20 cellular contexts compared by ENCODE assay signal in the genomic region with DNA sequence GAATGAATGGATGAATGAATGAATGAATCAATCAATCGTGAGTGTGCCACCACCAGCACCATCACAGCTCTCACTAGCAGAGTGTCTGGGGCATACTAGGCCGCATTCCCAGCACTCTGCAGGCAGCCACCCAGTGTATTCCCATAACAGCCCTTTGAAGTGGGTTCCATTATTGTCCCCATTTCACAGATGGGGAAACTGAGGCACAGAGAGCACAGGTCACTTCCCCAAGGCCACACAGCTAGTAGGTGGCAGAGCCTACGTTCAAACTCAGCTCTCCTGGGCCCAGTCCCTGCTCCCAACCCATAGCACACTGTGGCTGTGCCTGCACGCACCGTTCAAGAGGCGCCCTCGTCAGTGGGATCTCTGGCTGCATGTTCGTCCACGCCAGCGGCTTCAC.
A peak's percentile ranks its signal among the peaks of the same experiment; 100 is the strongest.
DNase-seq lines count a peak whose midpoint lies in the region; ATAC-seq, FAIRE-seq and TF ChIP-seq lines count a peak whose summit lies in the region.
"Had no signal": no experiment of that assay in that cellular context is flagged by ENCODE, and none has a peak within 500 bp of the region (broad histone marks: within the 10 kb centered on the region; RNA-seq: fewer than 3 reads in every experiment).

No MANE protein-coding gene starts in this region.

- peaks cover 5% of the 10 kb centered on the region; the same call in 1 of the 2 replicates for H4K20me1 ChIP-seq in K562 (replicated peaks; ENCODE audit: control insufficient read depth, insufficient read depth, low read length)

- no peak for TF ChIP-seq EP300 in K562 (IDR thresholded peaks at IDR 0.05; ENCODE audit: low read length)

- H3K4me3 ChIP-seq in heart left ventricle, result no peak overlapping the region
- no peak overlapping the region for H3K4me3 ChIP-seq in K562
- peak overlapping the region in 1 of 2 donors; percentile 3 for H3K4me3 ChIP-seq in neuronal stem cell (ENCODE audit: low read length in 2 of 2)
- H3K4me3 ChIP-seq in upper lobe of right lung, result no peak overlapping the region
- H3K4me3 ChIP-seq: colonic mucosa, mucosa of descending colon had no signal

- H3K23ac ChIP-seq in neuronal stem cell (ENCODE audit: low read depth, low read length, poor library complexity), result no peak overlapping the region

- CTCF ChIA-PET in K562 (lab: Yijun Ruan, JAX; ENCODE audit: low intra/inter-chr PET ratio), result no interaction called here

- TF ChIP-seq RAD21 in K562 (CRISPR knock-in tag; conservative IDR thresholded peaks at IDR 0.05 in 1 of 2, IDR thresholded peaks at IDR 0.05 in 1 of 2), result no peak

- no peak overlapping the region for H4K8ac ChIP-seq in neuronal stem cell (ENCODE audit: low read depth, low read length)

- intact Hi-C loops in heart left ventricle (cut with DNase I) (loop anchor here in 9 of 10 donors (5.0 to 10.0 kb wide), 9 partner anchors 39 to 384 kb away; partner anchors contain the start of gene NCOR2 (in 2 of the 9)), left cardiac atrium (cut with DNase I) (loop anchor here (10.0 kb wide), 2 partner anchors 122 to 182 kb away; partner anchors contain the start of gene NCOR2 (in 2 of the 2)), K562 (cut with micrococcal nuclease) (no loop called here), upper lobe of right lung (cut with DNase I) (no loop called here)

- H3K4me2 ChIP-seq in K562 (ENCODE audit: insufficient read depth, low read length) (no peak overlapping the region), neuronal stem cell (ENCODE audit: insufficient read depth, low read length, poor library complexity, severe bottlenecking) (no peak overlapping the region)

- no peak overlapping the region for H2BK15ac ChIP-seq in neuronal stem cell (ENCODE audit: low read length)

- H4K91ac ChIP-seq in neuronal stem cell (ENCODE audit: low read depth, low read length, poor library complexity), result no peak overlapping the region

- no peaks in the 10 kb centered on the region for H3K27me3 ChIP-seq in heart left ventricle
- H3K27me3 ChIP-seq in K562 (ENCODE audit: control insufficient read depth in 2 of 2, insufficient read depth in 2 of 2, low read length in 2 of 2), result no peaks in the 10 kb centered on the region
- H3K27me3 ChIP-seq in neuronal stem cell (ENCODE audit: control insufficient read depth in 3 of 3, insufficient read depth in 3 of 3, low read depth in 1 of 3, low read length in 3 of 3), result peaks cover 0 to under 1% (median 0%) of the 10 kb centered on the region in 3 experiments
- no peaks in the 10 kb centered on the region for H3K27me3 ChIP-seq in upper lobe of right lung
- H3K27me3 ChIP-seq: colonic mucosa had no signal

- no peaks in the 10 kb centered on the region for H3K79me2 ChIP-seq in K562 (ENCODE audit: control insufficient read depth, insufficient read depth, low read length)

- no peak overlapping the region for H3K14ac ChIP-seq in neuronal stem cell (ENCODE audit: low read length)

- H3K9ac ChIP-seq in K562 (ENCODE audit: insufficient read depth in 1 of 2, low read depth in 2 of 2, low read length in 2 of 2) (no peak overlapping the region), neuronal stem cell (ENCODE audit: low read depth, low read length, poor library complexity) (no peak overlapping the region)

- no peaks in the 10 kb centered on the region for H3K9me1 ChIP-seq in K562 (ENCODE audit: control insufficient read depth, insufficient read depth, low read length)

- H3K9me3 ChIP-seq in heart left ventricle (no peaks in the 10 kb centered on the region), K562 (replicated peaks; ENCODE audit: control insufficient read depth, insufficient read depth, low read depth, low read length) (no peaks in the 10 kb centered on the region), neuronal stem cell (replicated peaks in 1 of 2; ENCODE audit: control insufficient read depth in 2 of 2, insufficient read depth in 1 of 2, low read depth in 1 of 2, low read length in 2 of 2) (no peaks in the 10 kb centered on the region), upper lobe of right lung (no peaks in the 10 kb centered on the region)
- H3K9me3 ChIP-seq: colonic mucosa, mucosa of descending colon had no signal

- H3K79me1 ChIP-seq in neuronal stem cell (ENCODE audit: low read depth, low read length), result peaks cover 16% of the 10 kb centered on the region

- H2BK12ac ChIP-seq in neuronal stem cell (ENCODE audit: low read length), result no peak overlapping the region

- no peak overlapping the region for H3K18ac ChIP-seq in neuronal stem cell (ENCODE audit: low read length)

- in situ Hi-C loops in K562 (cut with MboI), result no loop called here

- H3K27ac ChIP-seq in heart left ventricle (peak overlapping the region in 8 of 12 donors; percentile 82 to 96 (median 91)), K562 (ENCODE audit: extremely low read depth, low read depth, low read length) (no peak overlapping the region), neuronal stem cell (replicated peaks; ENCODE audit: low read length) (no peak overlapping the region), upper lobe of right lung (peak overlapping the region; percentile 81)

- TF ChIP-seq POLR2A in heart left ventricle (IDR thresholded peaks at IDR 0.05) (no peak), K562 (conservative IDR thresholded peaks at IDR 0.05) (no peak)

- ATAC-seq in heart left ventricle (no peak), left cardiac atrium (no peak), K562 (no peak), upper lobe of right lung (no peak), HG02610 (IDR thresholded peaks at IDR 0.05; ENCODE audit: unreplicated experiment) (no peak), GM19455 (IDR thresholded peaks at IDR 0.05; ENCODE audit: unreplicated experiment) (no peak)
- ATAC-seq: activated T-cell treated with anti-CD3 and anti-CD28 coated beads, Interleukin-2, amount 50 U/mL, for 4 hours; mucosa of descending colon; stimulated activated memory B cell treated with anti-CD40 and anti-IgM and Interleukin-4, amounts not matched to agents 10 μg/mL and 1 μg/mL and 100 μg/mL, for 72 hours had no signal

- H2AFZ ChIP-seq in K562 (ENCODE audit: low read depth, low read length) (no peak overlapping the region), neuronal stem cell (ENCODE audit: low read length) (no peak overlapping the region)

- POLR2A ChIA-PET in K562 (lab: Yijun Ruan, JAX), result no interaction called here

- no peak overlapping the region for H2BK5ac ChIP-seq in neuronal stem cell (ENCODE audit: low read length)

- DNase-seq in heart left ventricle, result no peak
- DNase-seq in left cardiac atrium, result no peak
- DNase-seq in K562 (ENCODE audit: extremely low read depth in 1 of 4, low spot score in 3 of 4), result no peak
- no peak for DNase-seq in neuronal stem cell (ENCODE audit: low spot score)
- no peak for DNase-seq in upper lobe of right lung
- no peak for DNase-seq in HUDEP-2 (lab: John Stamatoyannopoulos, UW; ENCODE audit: unreplicated experiment in 76 of 76)
- DNase-seq: activated B cell treated with CpG ODN at 0.5 μM for 24 hours; activated CD4-positive, alpha-beta memory T cell treated with anti-CD3 and anti-CD28 coated beads, Interleukin-2, amount 10 ng/mL, durations not matched to agents 7 days and 5 days; activated T-cell treated with anti-CD3 and anti-CD28 coated beads, Interleukin-2, amount 50 U/mL, for 4 hours; colonic mucosa; GDM1; H7; MM.1S; mucosa of descending colon; NCI-H146; retina; T-helper 2 cell had no signal

- peak overlapping the region; percentile 67 for H2BK120ac ChIP-seq in neuronal stem cell (ENCODE audit: low read depth, low read length)

- FAIRE-seq in K562 (lab: Jason Lieb, UNC), result no peak

- BruUV-seq in K562 (replicated peaks; lab: Mats Ljungman, UMichigan), result no TSS peak

- H2AK5ac ChIP-seq in neuronal stem cell (ENCODE audit: low read depth, low read length), result no peak overlapping the region

- H3K36me3 ChIP-seq in heart left ventricle, result peaks cover 0 to 63% (median 44%) of the 10 kb centered on the region in 9 donors
- H3K36me3 ChIP-seq in K562 (ENCODE audit: control insufficient read depth, insufficient read depth, low read length), result peaks cover 42% of the 10 kb centered on the region; the same call in 1 of the 3 replicates
- peaks cover 9 to 44% of the 10 kb centered on the region in 2 donors for H3K36me3 ChIP-seq in neuronal stem cell (replicated peaks in 1 of 2; ENCODE audit: control insufficient read depth in 2 of 2, insufficient read depth in 2 of 2, low read length in 2 of 2)
- peaks cover 52% of the 10 kb centered on the region for H3K36me3 ChIP-seq in upper lobe of right lung

- H3K4ac ChIP-seq in neuronal stem cell (ENCODE audit: low read length), result no peak overlapping the region

- H3K4me1 ChIP-seq in heart left ventricle (peaks cover 27 to 99% (median 79%) of the 10 kb centered on the region in 12 donors), K562 (replicated peaks in 1 of 2; ENCODE audit: control insufficient read depth in 2 of 2, insufficient read depth in 2 of 2, low read length in 2 of 2) (peaks cover 0 to 29% of the 10 kb centered on the region in 2 experiments; a peak in 1 of 5 replicates), neuronal stem cell (ENCODE audit: control insufficient read depth in 2 of 2, insufficient read depth in 1 of 2, low read depth in 1 of 2, low read length in 2 of 2) (peaks cover 0 to 10% of the 10 kb centered on the region in 2 donors), upper lobe of right lung (peaks cover 68% of the 10 kb centered on the region)

- TF ChIP-seq CTCF in heart left ventricle (IDR thresholded peaks at IDR 0.05), result no peak
- no peak for TF ChIP-seq CTCF in K562 (IDR thresholded peaks at IDR 0.05 in 2 of 3, conservative IDR thresholded peaks at IDR 0.05 in 1 of 3; ENCODE audit: insufficient read depth in 2 of 3, low read depth in 1 of 3, low read length in 3 of 3)
- no peak for TF ChIP-seq CTCF in upper lobe of right lung (IDR thresholded peaks at IDR 0.05)

- WGBS in heart left ventricle, 4 donors, result 92 to 97% (median 93%) methylated on average over 9 to 10 of the region's 10 CpGs
- WGBS in K562 (ENCODE audit: insufficient coverage, low coverage, missing lambda C conversion rate), result 93% methylated on average over 10 of the region's 10 CpGs
- no CpG with 5 or more reads among the region's 10 CpGs for WGBS in neuronal stem cell (ENCODE audit: extremely low coverage in 2 of 2, insufficient read length in 2 of 2, insufficient replicate concordance in 1 of 2), 2 donors

TF ChIP-seq in K562, 482 proteins besides CTCF, POLR2A, EP300 and RAD21 (continues in another document):
- no peak for TF ChIP-seq SMAD4 (CRISPR knock-in tag; conservative IDR thresholded peaks at IDR 0.05)
- TF ChIP-seq ZNF175 (CRISPR knock-in tag; IDR thresholded peaks at IDR 0.05; ENCODE audit: low read depth), result no peak
- no peak for TF ChIP-seq ATF1 (CRISPR knock-in tag; IDR thresholded peaks at IDR 0.05)
- TF ChIP-seq ATF1 (tag; IDR thresholded peaks at IDR 0.05), result no peak
- TF ChIP-seq HCFC1 (IDR thresholded peaks at IDR 0.05; ENCODE audit: low read depth, low read length), result no peak
- TF ChIP-seq ETS2 (tag; IDR thresholded peaks at IDR 0.05; ENCODE audit: borderline replicate concordance, poor library complexity, severe bottlenecking), result no peak
- no peak for TF ChIP-seq KDM2B (CRISPR knock-in tag; IDR thresholded peaks at IDR 0.05)
- TF ChIP-seq ZNF41 (CRISPR knock-in tag; conservative IDR thresholded peaks at IDR 0.05), result no peak
- TF ChIP-seq BCOR (IDR thresholded peaks at IDR 0.05), result peak; percentile 79; the same call in 1 of the 2 replicates
- no peak for TF ChIP-seq ZFP30 (CRISPR knock-in tag; IDR thresholded peaks at IDR 0.05; ENCODE audit: borderline replicate concordance)

Comparison
In these comparisons a context has a peak if more than half of its experiments do, and no peak if none do; other contexts are left out.
1. H3K27ac ChIP-seq: peak in heart left ventricle (8 of 12) and upper lobe of right lung (single experiment); none in K562 (single experiment) and neuronal stem cell (single experiment).
2. intact Hi-C loops: an anchor here in heart left ventricle (5.0 to 10.0 kb wide) and left cardiac atrium (10.0 kb wide); none called in K562 and upper lobe of right lung.